ENCODE assay signal across 21 cellular contexts in genomic region chr5:2675548-2675947, GRCh38.
"Had no signal": no experiment of that assay in that cellular context is flagged by ENCODE, and none has a peak within 500 bp of the region (broad histone marks: within the 10 kb centered on the region; RNA-seq: fewer than 3 reads in every experiment).

No MANE protein-coding gene starts in this region.

- ATAC-seq: left ventricle myocardium superior; mucosa of descending colon; naive thymus-derived CD4-positive, alpha-beta T cell; right cardiac atrium; stimulated activated naive B cell treated with anti-CD40 and anti-IgM and Interleukin-4, amounts not matched to agents 10 μg/mL and 1 μg/mL and 100 μg/mL, for 72 hours had no signal

- DNase-seq: activated CD4-positive, alpha-beta T cell treated with anti-CD3 and anti-CD28 coated beads, Interleukin-2, amount 50 U/mL, for 4 hours; activated CD4-positive, CD25-positive, alpha-beta regulatory T cell treated with anti-CD3 and anti-CD28 coated beads, Interleukin-2, amount 50 U/mL, for 72 hours; activated naive CD4-positive, alpha-beta T cell; activated naive CD8-positive, alpha-beta T cell treated with anti-CD3 and anti-CD28 coated beads, Interleukin-2, amount 10 ng/mL, durations not matched to agents 7 days and 5 days; activated T-cell treated with anti-CD3 and anti-CD28 coated beads for 4 hours; cortex of kidney; effector CD4-positive, alpha-beta T cell; esophagus squamous epithelium; glutamatergic neuron; hypothalamus; left ventricle myocardium superior; mucosa of descending colon; naive thymus-derived CD4-positive, alpha-beta T cell; posterior cingulate gyrus; right cardiac atrium; stimulated activated CD4-positive, alpha-beta T cell treated with anti-CD3 and anti-CD28 coated beads, Interleukin-15, amount 100 ng/mL, for 24 hours; stimulated activated CD4-positive, alpha-beta T cell treated with anti-CD3 and anti-CD28 coated beads, Interleukin-4, amount 100 ng/mL, for 1 hour; stimulated activated naive B cell treated with anti-CD40 and anti-IgM and Interleukin-4, amounts not matched to agents 10 μg/mL and 1 μg/mL and 100 μg/mL, for 72 hours; tibial artery; uterus had no signal

- FAIRE-seq: endothelial cell of umbilical vein had no signal
